ENCODE assay signal across 29 cellular contexts in genomic region chr16:66647866-66648265, GRCh38.
"Had no signal": no experiment of that assay in that cellular context is flagged by ENCODE, and none has a peak within 500 bp of the region (broad histone marks: within the 10 kb centered on the region; RNA-seq: fewer than 3 reads in every experiment).

No MANE protein-coding gene starts in this region.

- H3K27ac ChIP-seq: ascending aorta, cardiac muscle cell, VCaP had no signal

- H3K4me3 ChIP-seq: ascending aorta, cardiac muscle cell had no signal

- H3K36me3 ChIP-seq: ascending aorta, cardiac muscle cell had no signal

- H3K27me3 ChIP-seq: ascending aorta, cardiac muscle cell had no signal

- H3K9me3 ChIP-seq: ascending aorta had no signal

- DNase-seq: activated B cell treated with CpG ODN at 0.5 μM for 24 hours; activated CD4-positive, alpha-beta memory T cell treated with anti-CD3 and anti-CD28 coated beads, Interleukin-2, amount 10 ng/mL, durations not matched to agents 7 days and 5 days; activated CD4-positive, alpha-beta T cell treated with anti-CD3 and anti-CD28 coated beads for 1 hour; activated CD4-positive, alpha-beta T cell treated with anti-CD3 and anti-CD28 coated beads for 36 hours; activated CD4-positive, alpha-beta T cell treated with anti-CD3 and anti-CD28 coated beads for 48 hours; activated CD4-positive, alpha-beta T cell treated with anti-CD3 and anti-CD28 coated beads, Interleukin-2, amount 10 ng/mL, durations not matched to agents 7 days and 5 days; activated CD4-positive, alpha-beta T cell treated with anti-CD3 and anti-CD28 coated beads, Interleukin-2, amount 50 U/mL, for 48 hours; activated CD8-positive, alpha-beta memory T cell treated with anti-CD3 and anti-CD28 coated beads for 24 hours; activated CD8-positive, alpha-beta memory T cell treated with anti-CD3 and anti-CD28 coated beads, Interleukin-2, amount 10 ng/mL, durations not matched to agents 7 days and 5 days; activated CD8-positive, alpha-beta memory T cell treated with anti-CD3 and anti-CD28 coated beads, Interleukin-2, amount 50 U/mL, for 48 hours; activated CD8-positive, alpha-beta T cell treated with anti-CD3 and anti-CD28 coated beads, Interleukin-2, amount 10 ng/mL, durations not matched to agents 7 days and 5 days; activated effector memory CD4-positive, alpha-beta T cell treated with Interleukin-2 at 50 U/mL for 16 hours; activated gamma-delta T cell; activated naive CD4-positive, alpha-beta T cell treated with anti-CD3 and anti-CD28 coated beads, Interleukin-2, amount 10 ng/mL, durations not matched to agents 7 days and 5 days; activated naive CD4-positive, alpha-beta T cell treated with Interleukin-2 at 50 U/mL for 16 hours; activated naive CD8-positive, alpha-beta T cell treated with anti-CD3 and anti-CD28 coated beads, Interleukin-2, amount 10 ng/mL, durations not matched to agents 7 days and 5 days; activated naive CD8-positive, alpha-beta T cell treated with anti-CD3 and anti-CD28 coated beads, Interleukin-2, amount 50 U/mL, for 24 hours; activated T-cell treated with anti-CD3 and anti-CD28 coated beads, Interleukin-2, amount 50 U/mL, for 24 hours; activated T-cell treated with anti-CD3 and anti-CD28 coated beads, Interleukin-2, amount 50 U/mL, for 48 hours; amygdala; anterior cingulate cortex; caudate nucleus; cerebellar nuclear complex; T-helper 1 cell; T-helper 2 cell; T-helper 9 cell had no signal

- H3K4me1 ChIP-seq: ascending aorta had no signal

- ATAC-seq: activated CD4-positive, alpha-beta T cell treated with anti-CD3 and anti-CD28 coated beads for 36 hours; activated CD8-positive, alpha-beta memory T cell treated with anti-CD3 and anti-CD28 coated beads, Interleukin-2, amount 10 ng/mL, durations not matched to agents 7 days and 5 days; activated CD8-positive, alpha-beta T cell treated with anti-CD3 and anti-CD28 coated beads, Interleukin-2, amount 10 ng/mL, durations not matched to agents 7 days and 5 days; activated naive CD8-positive, alpha-beta T cell treated with anti-CD3 and anti-CD28 coated beads, Interleukin-2, amount 50 U/mL, for 24 hours had no signal
